10 cellular contexts compared by ENCODE assay signal in genomic region chr19:20082876-20083275, GRCh38. TPM values are rescaled to one million over a fixed set of nuclear protein-coding genes. Genes with fewer than 3 reads are reported as not detected.
DNase-seq lines count a peak whose midpoint lies in the region; TF ChIP-seq lines count a peak whose summit lies in the region.
"Not testable (repeated sequence)": the region's sequence is repeated elsewhere in the genome, so short reads cannot be mapped to it uniquely, and the experiment has no call there.
"Had no signal": no experiment of that assay in that cellular context is flagged by ENCODE, and none has a peak within 500 bp of the region (broad histone marks: within the 10 kb centered on the region; RNA-seq: fewer than 3 reads in every experiment).

No MANE protein-coding gene starts in this region.

- 38% methylated on average over 7 of the region's 7 CpGs for WGBS in HUES64
- 20% methylated on average over 6 of the region's 7 CpGs; no CpG with 5 or more reads in 1 of the 2 experiments for WGBS in endodermal cell (ENCODE audit: insufficient coverage in 1 of 2, insufficient read length in 1 of 2), 2 experiments
- 15% methylated on average over 7 of the region's 7 CpGs for WGBS in hepatocyte (ENCODE audit: low lambda C conversion rate, missing lambda C conversion rate)
- no CpG with 5 or more reads among the region's 7 CpGs for WGBS in trophoblast cell (ENCODE audit: extremely low coverage, insufficient coverage, insufficient read length)

- H2BK120ac ChIP-seq in trophoblast cell (ENCODE audit: insufficient read depth, low read length, poor library complexity), result peak overlapping the region; percentile 99

- not testable (repeated sequence) for H3K27me3 ChIP-seq in HUES64 (ENCODE audit: insufficient read depth, low read length); endodermal cell (ENCODE audit: control insufficient read depth, insufficient read depth, low read length, poor library complexity, severe bottlenecking); hepatocyte; trophoblast cell (ENCODE audit: insufficient read depth, low read length)

- peaks cover 54% of the 10 kb centered on the region for H3K4me1 Mint-ChIP-seq in endodermal cell
- peaks cover 47% of the 10 kb centered on the region for H3K4me1 Mint-ChIP-seq in mesothelial cell of epicardium

- H3K4me2 ChIP-seq in hepatocyte (peak overlapping the region; percentile 63), trophoblast cell (ENCODE audit: low read length) (peak overlapping the region; percentile 51)

- peak overlapping the region; percentile 54 for H3K14ac ChIP-seq in trophoblast cell (ENCODE audit: low read length)

- H3K4me1 ChIP-seq in HUES64 (ENCODE audit: insufficient read depth, low read length) (peaks cover 74% of the 10 kb centered on the region), trophoblast cell (ENCODE audit: control insufficient read depth in 1 of 2, insufficient read depth in 2 of 2, low read length in 2 of 2) (peaks cover 25 to 28% of the 10 kb centered on the region in 2 experiments)
- not testable (repeated sequence) for H3K4me1 ChIP-seq in endodermal cell (ENCODE audit: control insufficient read depth, insufficient read depth, low read length); hepatocyte (ENCODE audit: insufficient read depth)

- peak overlapping the region; percentile 29 for H2AFZ ChIP-seq in hepatocyte
- not testable (repeated sequence) for H2AFZ ChIP-seq in trophoblast cell (ENCODE audit: insufficient read depth, low read length, poor library complexity)

- not testable (repeated sequence) for H4K20me1 ChIP-seq in hepatocyte (ENCODE audit: insufficient read depth, poor library complexity, severe bottlenecking)

- peak overlapping the region; percentile 89 for H2BK5ac ChIP-seq in trophoblast cell (ENCODE audit: low read depth, low read length, poor library complexity)

- not testable (repeated sequence) for H4K12ac ChIP-seq in trophoblast cell (ENCODE audit: low read depth, low read length)

- peaks cover 34% of the 10 kb centered on the region for H3K36me3 ChIP-seq in HUES64 (ENCODE audit: insufficient read depth, low read length)
- H3K36me3 ChIP-seq in endodermal cell (ENCODE audit: control insufficient read depth, insufficient read depth, low read length), result peaks cover 72% of the 10 kb centered on the region
- H3K36me3 ChIP-seq in hepatocyte (replicated peaks; ENCODE audit: insufficient read depth, low read depth); trophoblast cell (ENCODE audit: control insufficient read depth in 1 of 2, insufficient read depth in 2 of 2, low read length in 2 of 2): not testable (repeated sequence)

- peaks cover 26% of the 10 kb centered on the region for H3K79me1 ChIP-seq in trophoblast cell (ENCODE audit: low read length)

- H3K36me3 Mint-ChIP-seq in endodermal cell (ENCODE audit: low read depth) (peaks cover 65% of the 10 kb centered on the region), mesothelial cell of epicardium (peaks cover 18% of the 10 kb centered on the region)

- H3K27me3 Mint-ChIP-seq in endodermal cell (ENCODE audit: insufficient read depth); mesothelial cell of epicardium (ENCODE audit: low read depth): not testable (repeated sequence)

- H3K9ac ChIP-seq in HUES64 (ENCODE audit: low read depth, low read length), result peak overlapping the region; percentile 54; the same call in 1 of the 2 replicates
- not testable (repeated sequence) for H3K9ac ChIP-seq in endodermal cell (ENCODE audit: extremely low read depth, low read length, poor library complexity, severe bottlenecking); trophoblast cell (ENCODE audit: low read length)

- not testable (repeated sequence) for H3K9me3 ChIP-seq in HUES64 (ENCODE audit: insufficient read depth, low read depth, low read length); hepatocyte (ENCODE audit: low read depth); trophoblast cell (ENCODE audit: insufficient read depth, low read depth, low read length)
- H3K9me3 ChIP-seq in endodermal cell (ENCODE audit: control insufficient read depth, low read length), result peaks cover 51% of the 10 kb centered on the region

- H3K27ac Mint-ChIP-seq in endodermal cell (peak overlapping the region; percentile 94), mesothelial cell of epicardium (peak overlapping the region; percentile 93)

- peak overlapping the region; percentile 99 for H4K91ac ChIP-seq in trophoblast cell (ENCODE audit: low read depth, low read length)

- DNase-seq in ELF-1 (ENCODE audit: low read depth, low spot score) (peak; percentile 74), NCI-H82 (lab: John Stamatoyannopoulos, UW) (peak; percentile 53), endodermal cell (peak; percentile 68)
- not testable (repeated sequence) for DNase-seq in hepatocyte (ENCODE audit: low spot score); mesothelial cell of epicardium (ENCODE audit: low spot score in 2 of 2, unreplicated experiment in 2 of 2); trophoblast cell

- H3K4me3 ChIP-seq in HUES64 (ENCODE audit: low read length) (peak overlapping the region; percentile 34), endodermal cell (ENCODE audit: low read length) (peak overlapping the region; percentile 87)
- H3K4me3 ChIP-seq in hepatocyte; trophoblast cell (ENCODE audit: low read depth, low read length): not testable (repeated sequence)

- not testable (repeated sequence) for H3K18ac ChIP-seq in trophoblast cell (ENCODE audit: low read length)

- H3K79me2 ChIP-seq in hepatocyte, result peaks cover 66% of the 10 kb centered on the region
- H3K79me2 ChIP-seq in trophoblast cell (ENCODE audit: control insufficient read depth, insufficient read depth, low read length, poor library complexity), result peaks cover 39% of the 10 kb centered on the region

- H3K9me2 ChIP-seq in hepatocyte (replicated peaks; ENCODE audit: insufficient read depth), result not testable (repeated sequence)

- not testable (repeated sequence) for H4K8ac ChIP-seq in trophoblast cell (ENCODE audit: low read depth, low read length)

- H3K4ac ChIP-seq in trophoblast cell (ENCODE audit: low read depth, low read length), result not testable (repeated sequence)

- H3K23ac ChIP-seq in trophoblast cell (ENCODE audit: low read length), result not testable (repeated sequence)

- H3K4me3 Mint-ChIP-seq in endodermal cell, result peak overlapping the region; percentile 99
- not testable (repeated sequence) for H3K4me3 Mint-ChIP-seq in mesothelial cell of epicardium

- peak overlapping the region; percentile 59 for H2AK5ac ChIP-seq in trophoblast cell (ENCODE audit: low read length)

- H3K9me3 Mint-ChIP-seq in endodermal cell, mesothelial cell of epicardium: not testable (repeated sequence)

- not testable (repeated sequence) for TF ChIP-seq CTCF in endodermal cell (conservative IDR thresholded peaks at IDR 0.05); hepatocyte (IDR thresholded peaks at IDR 0.05; ENCODE audit: poor library complexity); mesothelial cell of epicardium (IDR thresholded peaks at IDR 0.05; ENCODE audit: unreplicated experiment)

- H2BK12ac ChIP-seq in trophoblast cell (ENCODE audit: low read length), result peak overlapping the region; percentile 30

- peak overlapping the region; percentile 85 for H3K27ac ChIP-seq in HUES64 (ENCODE audit: low read depth, low read length)
- H3K27ac ChIP-seq in endodermal cell (ENCODE audit: low read depth, low read length), result not testable (repeated sequence)
- H3K27ac ChIP-seq in hepatocyte, result peak overlapping the region; percentile 76
- peak overlapping the region; percentile 89 for H3K27ac ChIP-seq in trophoblast cell (ENCODE audit: low read depth, low read length)

RNA-seq across cellular contexts. Expression of gene ZNF90, which starts 5.1 kb away (rescaled TPM):
- 39.6 TPM for polyA plus RNA-seq in HUES64 (2013, experiment 1 of 2)
- polyA plus RNA-seq in HUES64 (2013, experiment 2 of 2), result 46.0 TPM
- total RNA-seq in endodermal cell (100 to 1,000 TPM; 113 to 174 TPM), hepatocyte (8.7 TPM in 2 replicates), mesothelial cell of epicardium (27.6 to 28.0 TPM (median 27.9 TPM) in 3 replicates)
- polyA plus RNA-seq in endodermal cell (2013, experiment 1 of 2), result 26.0 TPM
- polyA plus RNA-seq in endodermal cell (2013, experiment 2 of 2), result 26.6 TPM
- 5.4 and 6.1 TPM in 2 replicates for polyA plus RNA-seq in hepatocyte
- polyA plus RNA-seq in trophoblast cell (2013), result 15.3 and 16.6 TPM in 2 replicates
- total RNA-seq: HT1080 had no signal
- polyA plus RNA-seq: CD14-positive monocyte had no signal

RNA-seq across cellular contexts. Expression of gene ZNF682, which starts 43.6 kb away (rescaled TPM):
- 11.5 TPM for polyA plus RNA-seq in HUES64 (2013, experiment 1 of 2)
- polyA plus RNA-seq in HUES64 (2013, experiment 2 of 2), result 12.6 TPM
- total RNA-seq in endodermal cell (10 to 100 TPM; 28.5 to 29.3 TPM), hepatocyte (4.9 and 14.4 TPM in 2 replicates), mesothelial cell of epicardium (11.0 to 13.6 TPM (median 13.0 TPM) in 3 replicates)
- polyA plus RNA-seq in endodermal cell (2013, experiment 1 of 2), result 14.1 TPM
- polyA plus RNA-seq in endodermal cell (2013, experiment 2 of 2), result 12.7 TPM
- 5.9 and 6.9 TPM in 2 replicates for polyA plus RNA-seq in hepatocyte
- 6.6 and 6.7 TPM in 2 replicates for polyA plus RNA-seq in trophoblast cell (2013)
- total RNA-seq: A673, HT1080 had no signal
